ENCODE assay signal across 9 cellular contexts in genomic region chr17:1710807-1711553, GRCh38. TPM values are rescaled to one million over a fixed set of nuclear protein-coding genes. Genes with fewer than 3 reads are reported as not detected.
DNase-seq lines count a peak whose midpoint lies in the region; ATAC-seq and TF ChIP-seq lines count a peak whose summit lies in the region.
"Had no signal": no experiment of that assay in that cellular context is flagged by ENCODE, and none has a peak within 500 bp of the region (broad histone marks: within the 10 kb centered on the region; RNA-seq: fewer than 3 reads in every experiment).

No MANE protein-coding gene starts in this region.

- no peaks in the 10 kb centered on the region for H3K36me3 ChIP-seq in naive thymus-derived CD4-positive, alpha-beta T cell (ENCODE audit: control insufficient read depth in 2 of 3, insufficient read depth in 3 of 3, low read length in 3 of 3)

- intact Hi-C loops in naive thymus-derived CD4-positive, alpha-beta T cell (cut with micrococcal nuclease): no loop called here

- peaks cover 14 to 20% of the 10 kb centered on the region in 2 donors for H3K4me1 ChIP-seq in naive thymus-derived CD4-positive, alpha-beta T cell (ENCODE audit: control insufficient read depth in 2 of 2, insufficient read depth in 2 of 2, low read length in 2 of 2)

- peaks cover 9 to 26% of the 10 kb centered on the region in 2 donors for H3K4me1 Mint-ChIP-seq in effector memory CD8-positive, alpha-beta T cell (ENCODE audit: low read depth in 2 of 2)
- peaks cover 10 to 29% (median 21%) of the 10 kb centered on the region in 7 donors for H3K4me1 Mint-ChIP-seq in naive thymus-derived CD4-positive, alpha-beta T cell

- peak overlapping the region; percentile 63 for H3K4me3 ChIP-seq in AG04449 (ENCODE audit: low read depth, low read length)
- no peak overlapping the region for H3K4me3 ChIP-seq in naive thymus-derived CD4-positive, alpha-beta T cell (ENCODE audit: low read length)

- H3K27me3 Mint-ChIP-seq in effector memory CD8-positive, alpha-beta T cell: no peaks in the 10 kb centered on the region
- peaks cover 4 to 37% (median 18%) of the 10 kb centered on the region in 5 donors for H3K27me3 Mint-ChIP-seq in naive thymus-derived CD4-positive, alpha-beta T cell

- peak overlapping the region; percentile 64 to 75 for H3K4me3 Mint-ChIP-seq in effector memory CD8-positive, alpha-beta T cell
- peak overlapping the region; percentile 37 to 88 (median 75) for H3K4me3 Mint-ChIP-seq in naive thymus-derived CD4-positive, alpha-beta T cell

- H3K9me3 Mint-ChIP-seq in effector memory CD8-positive, alpha-beta T cell: no peaks in the 10 kb centered on the region
- H3K9me3 Mint-ChIP-seq in naive thymus-derived CD4-positive, alpha-beta T cell: no peaks in the 10 kb centered on the region

- peak overlapping the region; percentile 19 to 84 for H3K27ac Mint-ChIP-seq in effector memory CD8-positive, alpha-beta T cell
- peak overlapping the region in 4 of 9 donors; percentile 6 to 77 (median 42) for H3K27ac Mint-ChIP-seq in naive thymus-derived CD4-positive, alpha-beta T cell

- H3K36me3 Mint-ChIP-seq in effector memory CD8-positive, alpha-beta T cell (ENCODE audit: insufficient read depth): peaks cover 10% of the 10 kb centered on the region
- peaks cover 0 to 13% (median 0%) of the 10 kb centered on the region in 5 donors for H3K36me3 Mint-ChIP-seq in naive thymus-derived CD4-positive, alpha-beta T cell

- DNase-seq in AG04449 (ENCODE audit: low read depth, low spot score) (no peak), M059J (ENCODE audit: low read depth) (peak; percentile 57), NCI-H82 treated with DMSO at 0.1 percent for 48 hours (lab: John Stamatoyannopoulos, UW; ENCODE audit: unreplicated experiment) (no peak), mesenteric fat pad (ENCODE audit: low spot score) (no peak)
- DNase-seq in effector memory CD8-positive, alpha-beta T cell: no peak
- DNase-seq in naive thymus-derived CD4-positive, alpha-beta T cell: peak in 4 of 9 donors; percentile 27 to 39 (median 34)
- DNase-seq: KG1 had no signal

- H3K27ac ChIP-seq in naive thymus-derived CD4-positive, alpha-beta T cell (ENCODE audit: low read depth, low read length): no peak overlapping the region

- TF ChIP-seq CTCF in AG04449 (IDR thresholded peaks at IDR 0.05; ENCODE audit: insufficient read depth, low read length, missing control alignments): no peak

- CTCF ChIA-PET in AG04449 (lab: Yijun Ruan, JAX): interaction anchor here (1.5 kb wide), 1 partner anchor 73 kb away, joined by 3 read pairs; no protein-coding TSS in a partner anchor
- CTCF ChIA-PET in naive thymus-derived CD4-positive, alpha-beta T cell (lab: Charles Lee): interaction anchor here (0.8 to 1.2 kb wide), 2 partner anchors 10 to 31 kb away, joined by 3 read pairs; no protein-coding TSS in a partner anchor

- ATAC-seq in effector memory CD8-positive, alpha-beta T cell (replicated peaks): no peak
- no peak for ATAC-seq in naive thymus-derived CD4-positive, alpha-beta T cell
- ATAC-seq in GM18868 (IDR thresholded peaks at IDR 0.05; ENCODE audit: unreplicated experiment) (no peak), GM18511 (IDR thresholded peaks at IDR 0.05; ENCODE audit: unreplicated experiment) (no peak)

- no peaks in the 10 kb centered on the region for H3K9me3 ChIP-seq in naive thymus-derived CD4-positive, alpha-beta T cell (ENCODE audit: control insufficient read depth in 2 of 3, low read length in 3 of 3)

- H3K27me3 ChIP-seq in naive thymus-derived CD4-positive, alpha-beta T cell (ENCODE audit: control insufficient read depth in 2 of 2, insufficient read depth in 2 of 2, low read length in 2 of 2): peaks cover 0 to 7% of the 10 kb centered on the region in 2 donors

- POLR2A ChIA-PET in AG04449 (lab: Yijun Ruan, JAX): interaction anchor here (0.6 to 1.3 kb wide), 3 partner anchors 20 to 85 kb away, joined by 3 read pairs; no protein-coding TSS in a partner anchor
- POLR2A ChIA-PET in naive thymus-derived CD4-positive, alpha-beta T cell (lab: Charles Lee): interaction anchor here (0.6 to 1.1 kb wide), 3 partner anchors 13 to 104 kb away, joined by 3 to 4 read pairs (median 4); partner anchors contain the start of gene WDR81

RNA-seq across cellular contexts. Expression of gene TLCD2, which starts 0.8 kb away (rescaled TPM):
- total RNA-seq in M059J (2014; rRNA removed; shearing (Covaris generic)): 0.02 and 0.32 TPM in 2 replicates
- under 1 TPM in 4 of 5 experiments, not detected in 1; 0.05 to 0.49 (median 0.08) TPM for total RNA-seq in naive thymus-derived CD4-positive, alpha-beta T cell
- polyA plus RNA-seq in naive thymus-derived CD4-positive, alpha-beta T cell: not detected
- total RNA-seq in mesenteric fat pad: 30.1 TPM

RNA-seq across cellular contexts. Expression of gene WDR81, which starts 13.5 kb away (rescaled TPM):
- 4.0 and 9.5 TPM in 2 replicates for total RNA-seq in M059J (2014; rRNA removed; shearing (Covaris generic))
- 10 to 100 TPM; 30.7 to 55.1 (median 38.3) TPM for total RNA-seq in naive thymus-derived CD4-positive, alpha-beta T cell
- polyA plus RNA-seq in naive thymus-derived CD4-positive, alpha-beta T cell: 10 to 100 TPM in 1 of 2 donors, 1 to 10 TPM in 1; 9.8 to 25.5 TPM
- total RNA-seq in mesenteric fat pad: 47.4 TPM

RNA-seq across cellular contexts. Expression of gene PRPF8, which starts 26.3 kb away (rescaled TPM):
- 52.3 and 92.8 TPM in 2 replicates for total RNA-seq in M059J (2014; rRNA removed; shearing (Covaris generic))
- 100 to 1,000 TPM; 388 to 554 (median 460) TPM for total RNA-seq in naive thymus-derived CD4-positive, alpha-beta T cell
- 100 to 1,000 TPM; 167 to 272 TPM for polyA plus RNA-seq in naive thymus-derived CD4-positive, alpha-beta T cell
- total RNA-seq in mesenteric fat pad: 225 TPM

RNA-seq across cellular contexts. Expression of gene SERPINF2, which starts 31.7 kb away (rescaled TPM):
- 0.05 TPM in 1 of 2 replicates, not detected in the other for total RNA-seq in M059J (2014; rRNA removed; shearing (Covaris generic))
- 1 to 10 TPM in 1 of 5 experiments, under 1 TPM in 4; 0.27 to 1.4 (median 0.65) TPM for total RNA-seq in naive thymus-derived CD4-positive, alpha-beta T cell
- not detected for polyA plus RNA-seq in naive thymus-derived CD4-positive, alpha-beta T cell
- total RNA-seq in mesenteric fat pad: 29.3 TPM

RNA-seq across cellular contexts. Expression of gene SERPINF1, which starts 50.9 kb away (rescaled TPM):
- not detected in 2 replicates for total RNA-seq in M059J (2014; rRNA removed; shearing (Covaris generic))
- 10 to 100 TPM in 1 of 5 experiments, 1 to 10 TPM in 3, not detected in 1; 1.5 to 12.1 (median 4.9) TPM for total RNA-seq in naive thymus-derived CD4-positive, alpha-beta T cell
- polyA plus RNA-seq in naive thymus-derived CD4-positive, alpha-beta T cell: 1 to 10 TPM; 4.6 to 8.9 TPM
- total RNA-seq in mesenteric fat pad: 1,175 TPM

Comparison
In these comparisons a context has a peak if more than half of its experiments do, and no peak if none do; other contexts are left out.
1. RNA of gene TLCD2, which starts 0.8 kb away (total RNA-seq): 30.1 TPM in mesenteric fat pad (single experiment); 0.02 to 0.32 TPM in M059J and 0.05 to 0.49 TPM in naive thymus-derived CD4-positive, alpha-beta T cell; every median in the first group is over 10 times any median in the second.